8 cellular contexts compared by ENCODE assay signal in the genomic region with DNA sequence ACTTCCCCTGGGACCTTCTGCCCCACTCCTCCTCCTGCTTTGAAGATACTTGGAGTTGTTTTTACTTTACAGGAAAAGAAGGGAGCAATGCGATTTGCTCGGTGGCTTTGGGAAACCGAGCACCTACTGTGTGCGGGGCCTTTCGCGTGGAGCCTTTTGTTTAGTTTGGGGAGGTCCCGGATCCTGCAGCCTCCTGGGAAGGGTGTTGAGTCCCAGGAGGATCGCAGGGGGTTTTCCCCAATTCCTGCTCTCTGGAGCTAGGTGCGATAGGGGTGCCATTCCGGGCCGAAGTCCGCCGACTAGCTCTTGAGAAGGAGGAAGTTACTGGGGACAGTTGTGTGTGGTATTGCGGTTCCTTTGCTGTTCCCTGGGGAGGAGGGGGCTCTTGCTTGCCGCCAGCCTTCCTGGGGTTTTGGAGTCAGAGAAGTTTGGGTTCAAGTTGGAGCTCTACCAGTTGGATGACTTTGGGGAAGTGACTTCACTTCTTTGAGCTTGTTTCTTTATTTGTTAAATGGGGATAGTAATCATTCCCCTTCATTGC. TPM values are rescaled to one million over a fixed set of nuclear protein-coding genes. Genes with fewer than 3 reads are reported as not detected.
DNase-seq lines count a peak whose midpoint lies in the region; ATAC-seq and TF ChIP-seq lines count a peak whose summit lies in the region.

No MANE protein-coding gene starts in this region.

- TF ChIP-seq CTCF in Loucy (conservative IDR thresholded peaks at IDR 0.05; ENCODE audit: low read length) (no peak), suprapubic skin (IDR thresholded peaks at IDR 0.05) (no peak)

- TF ChIP-seq POLR2A in suprapubic skin (IDR thresholded peaks at IDR 0.05): no peak

- peak overlapping the region; percentile 34; the same call in 1 of the 2 replicates for H2AFZ ChIP-seq in Loucy (ENCODE audit: low read length)

- no peak overlapping the region for H3K27ac ChIP-seq in suprapubic skin

- in situ Hi-C loops in ACHN (cut with HindIII; ENCODE audit: low pct_ligation_motif_present, low pct_unique_long_range_greater_than_20kb, low sequenced_read_pairs): no loop called here

- 9% methylated on average over 14 of the region's 15 CpGs for WGBS in suprapubic skin

- peak overlapping the region; percentile 98 for H3K4me3 ChIP-seq in Loucy (ENCODE audit: low read length, poor library complexity, severe bottlenecking)
- H3K4me3 ChIP-seq in suprapubic skin: peak overlapping the region; percentile 81

- peak overlapping the region; percentile 83 for H3K27ac Mint-ChIP-seq in activated naive CD8-positive, alpha-beta T cell treated with anti-CD3 and anti-CD28 coated beads, Interleukin-2, amount 50 U/mL, for 24 hours

- H4K20me1 ChIP-seq in Loucy (ENCODE audit: insufficient read depth, low read length, poor library complexity, severe bottlenecking): peaks cover 49% of the 10 kb centered on the region

- H3K9me3 ChIP-seq in Loucy (ENCODE audit: insufficient read depth, low read depth, low read length) (no peaks in the 10 kb centered on the region), suprapubic skin (no peaks in the 10 kb centered on the region)

- no peaks in the 10 kb centered on the region for H3K27me3 Mint-ChIP-seq in activated naive CD8-positive, alpha-beta T cell treated with anti-CD3 and anti-CD28 coated beads, Interleukin-2, amount 50 U/mL, for 24 hours

- peak overlapping the region; percentile 93 for H3K9ac ChIP-seq in Loucy (ENCODE audit: low read depth, low read length, poor library complexity, severe bottlenecking)

- H3K9me3 Mint-ChIP-seq in activated naive CD8-positive, alpha-beta T cell treated with anti-CD3 and anti-CD28 coated beads, Interleukin-2, amount 50 U/mL, for 24 hours: no peaks in the 10 kb centered on the region

- H3F3A ChIP-seq in Loucy (ENCODE audit: low read depth): peaks cover 4% of the 10 kb centered on the region

- intact Hi-C loops in left colon (cut with DNase I, micrococcal nuclease): no loop called here

- TF ChIP-seq EP300 in suprapubic skin (IDR thresholded peaks at IDR 0.05): no peak

- DNase-seq in ACHN (peak; percentile 32), left colon (peak; percentile 81 to 82), suprapubic skin (ENCODE audit: low spot score in 2 of 2) (no peak)
- peak; percentile 17 for DNase-seq in activated naive CD8-positive, alpha-beta T cell treated with anti-CD3 and anti-CD28 coated beads, Interleukin-2, amount 50 U/mL, for 24 hours

- peaks cover 10% of the 10 kb centered on the region for H3K36me3 Mint-ChIP-seq in activated naive CD8-positive, alpha-beta T cell treated with anti-CD3 and anti-CD28 coated beads, Interleukin-2, amount 50 U/mL, for 24 hours (ENCODE audit: low read depth)

- ATAC-seq in GM18511 (IDR thresholded peaks at IDR 0.05; ENCODE audit: unreplicated experiment): peak; percentile 39
- no peak for ATAC-seq in activated naive CD8-positive, alpha-beta T cell treated with anti-CD3 and anti-CD28 coated beads, Interleukin-2, amount 50 U/mL, for 24 hours
- ATAC-seq in left colon: peak; percentile 77
- ATAC-seq in GM19452 (IDR thresholded peaks at IDR 0.05; ENCODE audit: unreplicated experiment): no peak
- no peak for ATAC-seq in HG02884 (IDR thresholded peaks at IDR 0.05; ENCODE audit: unreplicated experiment)

- H3K27me3 ChIP-seq in Loucy (ENCODE audit: insufficient read depth, low read length, poor library complexity, severe bottlenecking) (no peaks in the 10 kb centered on the region), suprapubic skin (no peaks in the 10 kb centered on the region)

- H3K4me1 Mint-ChIP-seq in activated naive CD8-positive, alpha-beta T cell treated with anti-CD3 and anti-CD28 coated beads, Interleukin-2, amount 50 U/mL, for 24 hours: peaks cover 23% of the 10 kb centered on the region

- H3K4me2 ChIP-seq in Loucy (ENCODE audit: low read depth, low read length, poor library complexity, severe bottlenecking): peak overlapping the region; percentile 78

- peaks cover 56% of the 10 kb centered on the region for H3K79me2 ChIP-seq in Loucy (ENCODE audit: insufficient read depth, low read length)

- peaks cover 31% of the 10 kb centered on the region for H3K4me1 ChIP-seq in Loucy (ENCODE audit: insufficient read depth, low read length, poor library complexity, severe bottlenecking)
- peaks cover 21% of the 10 kb centered on the region for H3K4me1 ChIP-seq in suprapubic skin

- H3K36me3 ChIP-seq in Loucy (ENCODE audit: insufficient read depth, low read length) (no peaks in the 10 kb centered on the region), suprapubic skin (no peaks in the 10 kb centered on the region)

- no peaks in the 10 kb centered on the region for H3K9me2 ChIP-seq in Loucy (replicated peaks; ENCODE audit: low read depth, low read length)

- peak overlapping the region; percentile 93 for H3K4me3 Mint-ChIP-seq in activated naive CD8-positive, alpha-beta T cell treated with anti-CD3 and anti-CD28 coated beads, Interleukin-2, amount 50 U/mL, for 24 hours

RNA-seq across cellular contexts. Expression of gene BRI3BP, which starts 1.1 kb away (rescaled TPM):
- total RNA-seq in left colon (10 to 100 TPM; 42.1 to 49.1 TPM), suprapubic skin (10 to 100 TPM in 3 of 4 donors, 1 to 10 TPM in 1; 9.1 to 25.0 (median 17.7) TPM)

RNA-seq across cellular contexts. Expression of gene DHX37, which starts 5.6 kb away (rescaled TPM):
- 10 to 100 TPM; 13.9 to 18.0 TPM for total RNA-seq in left colon
- total RNA-seq in suprapubic skin: 10 to 100 TPM; 11.9 to 23.4 (median 20.2) TPM

Comparison
In these comparisons a context has a peak if more than half of its experiments do, and no peak if none do; other contexts are left out.
1. DNase-seq: peak in ACHN (single experiment), activated naive CD8-positive, alpha-beta T cell treated with anti-CD3 and anti-CD28 coated beads, Interleukin-2, amount 50 U/mL, for 24 hours (single experiment) and left colon (2 of 2); none in suprapubic skin (0 of 2).
2. ATAC-seq: peak in GM18511 (single experiment) and left colon (single experiment); none in activated naive CD8-positive, alpha-beta T cell treated with anti-CD3 and anti-CD28 coated beads, Interleukin-2, amount 50 U/mL, for 24 hours (single experiment), GM19452 (single experiment) and HG02884 (single experiment).